Comparison of ENCODE assay signal across 9 cellular contexts in the genomic region with DNA sequence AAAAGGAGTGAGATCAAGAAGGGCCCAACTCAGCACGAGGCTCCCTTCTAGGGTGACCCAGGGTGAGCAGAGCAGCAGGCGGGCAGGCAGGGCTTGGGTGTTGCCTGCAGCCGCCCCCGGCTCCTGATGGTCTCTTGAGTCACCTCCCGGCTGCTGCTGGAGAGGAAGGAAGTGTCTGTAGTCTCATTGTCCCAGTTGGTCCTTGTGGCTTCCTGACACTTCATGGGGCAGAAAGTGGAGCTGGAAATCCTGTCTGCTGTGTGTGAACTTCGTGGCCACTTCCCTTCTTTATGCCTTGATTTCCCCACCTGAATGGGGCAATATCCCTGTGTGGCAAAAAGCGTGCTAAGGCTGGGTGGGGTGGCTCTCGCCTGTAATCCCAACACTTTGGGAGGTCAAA. TPM values are rescaled to one million over a fixed set of nuclear protein-coding genes. Genes with fewer than 3 reads are reported as not detected.
DNase-seq lines count a peak whose midpoint lies in the region; ATAC-seq and TF ChIP-seq lines count a peak whose summit lies in the region.
"Had no signal": no experiment of that assay in that cellular context is flagged by ENCODE, and none has a peak within 500 bp of the region (broad histone marks: within the 10 kb centered on the region; RNA-seq: fewer than 3 reads in every experiment).

No MANE protein-coding gene starts in this region.

- DNase-seq in AG20443 (ENCODE audit: low spot score), result peak; percentile 76
- peak; percentile 77 to 91 for DNase-seq in HL-60 (ENCODE audit: low read depth in 1 of 2, low spot score in 1 of 2)
- DNase-seq in adipocyte (ENCODE audit: low read depth), result peak; percentile 25
- DNase-seq in right lobe of liver, result peak; percentile 59 to 72 (median 64)
- no peak for DNase-seq in NCI-H345 (lab: John Stamatoyannopoulos, UW)
- DNase-seq in A673 (ENCODE audit: low spot score), result no peak
- no peak for DNase-seq in HuH-7.5 (ENCODE audit: low spot score)
- no peak for DNase-seq in activated naive CD4-positive, alpha-beta T cell treated with Interleukin-2 at 50 U/mL for 16 hours
- DNase-seq: activated effector memory CD4-positive, alpha-beta T cell treated with anti-CD3 and anti-CD28 coated beads, Interleukin-2, amount 50 U/mL, for 16 hours had no signal

- POLR2A ChIA-PET in A673 (lab: Charles Lee; ENCODE audit: low non-redundant PET), result no interaction called here

- TF ChIP-seq CTCF in HL-60 (IDR thresholded peaks at IDR 0.05; ENCODE audit: insufficient read depth, low read length) (no peak), right lobe of liver (IDR thresholded peaks at IDR 0.05) (no peak), A673 (conservative IDR thresholded peaks at IDR 0.05; ENCODE audit: low read depth, low read length) (no peak)

- CTCF ChIA-PET in A673 (lab: Charles Lee), result no interaction called here

- no peak overlapping the region for H3K4me3 ChIP-seq in HL-60 (replicated peaks; ENCODE audit: insufficient read depth, low read length)
- H3K4me3 ChIP-seq in adipocyte (ENCODE audit: low read length), result no peak overlapping the region
- no peak overlapping the region for H3K4me3 ChIP-seq in right lobe of liver
- no peak overlapping the region for H3K4me3 ChIP-seq in A673 (ENCODE audit: low read depth, low read length, poor library complexity, severe bottlenecking)

- intact Hi-C loops in right lobe of liver (cut with DNase I) (no loop called here), A673 (cut with micrococcal nuclease; ENCODE audit: unreplicated experiment) (no loop called here)

- H3K9me3 ChIP-seq in adipocyte (ENCODE audit: control insufficient read depth, low read length) (no peaks in the 10 kb centered on the region), right lobe of liver (no peaks in the 10 kb centered on the region), A673 (ENCODE audit: low read depth, low read length, poor library complexity, severe bottlenecking) (no peaks in the 10 kb centered on the region)

- H3K4me1 ChIP-seq in adipocyte (ENCODE audit: control insufficient read depth, insufficient read depth, low read length), result peaks cover 37% of the 10 kb centered on the region
- peaks cover 0 to 18% (median 5%) of the 10 kb centered on the region in 4 donors for H3K4me1 ChIP-seq in right lobe of liver
- H3K4me1 ChIP-seq in A673 (ENCODE audit: insufficient read depth, low read length, poor library complexity, severe bottlenecking), result peaks cover 9% of the 10 kb centered on the region

- 39% methylated on average over 2 of the region's 8 CpGs for WGBS in right lobe of liver (ENCODE audit: insufficient coverage, low coverage, low lambda C conversion rate, missing lambda C conversion rate)

- H3K36me3 ChIP-seq in adipocyte (ENCODE audit: control insufficient read depth, insufficient read depth, low read length, severe bottlenecking) (peaks cover 27% of the 10 kb centered on the region), right lobe of liver (peaks cover 0 to 22% (median under 1%) of the 10 kb centered on the region in 4 donors), A673 (ENCODE audit: insufficient read depth, low read length, poor library complexity, severe bottlenecking) (peaks cover 50% of the 10 kb centered on the region)

- H3K9ac ChIP-seq in adipocyte (ENCODE audit: low read length), result peak overlapping the region; percentile 88

- H3K27me3 ChIP-seq in HL-60 (ENCODE audit: insufficient read depth, poor library complexity, severe bottlenecking) (no peaks in the 10 kb centered on the region), adipocyte (replicated peaks; ENCODE audit: control insufficient read depth, insufficient read depth, low read length) (no peaks in the 10 kb centered on the region), right lobe of liver (no peaks in the 10 kb centered on the region), A673 (replicated peaks; ENCODE audit: insufficient read depth, low read depth, low read length, poor library complexity) (no peaks in the 10 kb centered on the region)

- H3K27ac ChIP-seq in HL-60 (replicated peaks), result peak overlapping the region; percentile 51
- no peak overlapping the region for H3K27ac ChIP-seq in right lobe of liver
- H3K27ac ChIP-seq in A673 (ENCODE audit: low read depth, low read length, poor library complexity, severe bottlenecking), result no peak overlapping the region

- ATAC-seq in right lobe of liver, result peak; percentile 58 to 75 (median 71)

- no TSS peak for BruUV-seq in A673 (replicated peaks; lab: Mats Ljungman, UMichigan)

- TF ChIP-seq POLR2A in right lobe of liver (IDR thresholded peaks at IDR 0.05), result no peak

RNA-seq across cellular contexts. Expression of a gene that starts 2.5 kb away (rescaled TPM):
- 10 to 100 TPM; 11.1 to 31.3 (median 14.9) TPM for total RNA-seq in right lobe of liver
- total RNA-seq in A673 (2021), result 79.1 and 87.3 TPM in 2 replicates

RNA-seq across cellular contexts. Expression of a gene that starts 29.5 kb away (rescaled TPM):
- 1 to 10 TPM in 4 of 6 experiments, under 1 TPM in 2; 0.93 to 3.6 (median 1.3) TPM for total RNA-seq in right lobe of liver
- total RNA-seq in A673 (2021), result 2.1 and 5.0 TPM in 2 replicates

RNA-seq across cellular contexts. Expression of a gene that starts 33.7 kb away (rescaled TPM):
- total RNA-seq in right lobe of liver, result under 1 TPM in 1 of 6 experiments, not detected in 5; 0.02 TPM
- 5.8 and 6.8 TPM in 2 replicates for total RNA-seq in A673 (2021)

Comparison
In these comparisons a context has a peak if more than half of its experiments do, and no peak if none do; other contexts are left out.
1. DNase-seq: peak in AG20443 (single experiment), HL-60 (2 of 2), adipocyte (single experiment) and right lobe of liver (3 of 3); none in NCI-H345 (single experiment), A673 (single experiment), HuH-7.5 (single experiment) and activated naive CD4-positive, alpha-beta T cell treated with Interleukin-2 at 50 U/mL for 16 hours (single experiment).